ENCODE assay signal across 23 cellular contexts in genomic region chr2:140585016-140585415, GRCh38.
DNase-seq lines count a peak whose midpoint lies in the region; ATAC-seq and FAIRE-seq lines count a peak whose summit lies in the region.
"Had no signal": no experiment of that assay in that cellular context is flagged by ENCODE, and none has a peak within 500 bp of the region (broad histone marks: within the 10 kb centered on the region; RNA-seq: fewer than 3 reads in every experiment).

No MANE protein-coding gene starts in this region.

- H3K9me3 Mint-ChIP-seq in stimulated activated memory B cell treated with anti-CD40 and anti-IgM and Interleukin-4, amounts not matched to agents 10 μg/mL and 1 μg/mL and 100 μg/mL, for 72 hours = no peaks in the 10 kb centered on the region
- no peaks in the 10 kb centered on the region for H3K9me3 Mint-ChIP-seq in activated naive CD8-positive, alpha-beta T cell treated with anti-CD3 and anti-CD28 coated beads for 36 hours
- H3K9me3 Mint-ChIP-seq: CD14-positive monocyte had no signal

- ATAC-seq in stimulated activated memory B cell treated with anti-CD40 and anti-IgM and Interleukin-4, amounts not matched to agents 10 μg/mL and 1 μg/mL and 100 μg/mL, for 72 hours = no peak

- H3K27me3 Mint-ChIP-seq in stimulated activated memory B cell treated with anti-CD40 and anti-IgM and Interleukin-4, amounts not matched to agents 10 μg/mL and 1 μg/mL and 100 μg/mL, for 72 hours = no peaks in the 10 kb centered on the region
- H3K27me3 Mint-ChIP-seq in activated naive CD8-positive, alpha-beta T cell treated with anti-CD3 and anti-CD28 coated beads for 36 hours = no peaks in the 10 kb centered on the region
- H3K27me3 Mint-ChIP-seq: CD4-positive, alpha-beta memory T cell; CD4-positive, CD25-positive, alpha-beta regulatory T cell; CD8-positive, alpha-beta memory T cell had no signal

- FAIRE-seq in A204.1 (lab: Jason Lieb, UNC) = peak; percentile 3
- FAIRE-seq: G401.6, GM12891, GM19239 had no signal

- DNase-seq in HCEC 1CT = peak; percentile 62
- peak; percentile 28 for DNase-seq in iris pigment epithelial cell (ENCODE audit: low read depth)
- DNase-seq in activated naive CD8-positive, alpha-beta T cell treated with anti-CD3 and anti-CD28 coated beads for 36 hours = no peak
- DNase-seq: ACHN; BE2C; C1 segment of cervical spinal cord; CD4-positive, alpha-beta memory T cell; CD4-positive, CD25-positive, alpha-beta regulatory T cell; CD8-positive, alpha-beta memory T cell; COR-L47; DMS 273 treated with DMSO at 0.1 percent for 48 hours; DMS153; DMS53; DMS79; DND-41; EL; GF-D8 had no signal

- no peaks in the 10 kb centered on the region for H3K4me1 Mint-ChIP-seq in stimulated activated memory B cell treated with anti-CD40 and anti-IgM and Interleukin-4, amounts not matched to agents 10 μg/mL and 1 μg/mL and 100 μg/mL, for 72 hours
- H3K4me1 Mint-ChIP-seq in activated naive CD8-positive, alpha-beta T cell treated with anti-CD3 and anti-CD28 coated beads for 36 hours = no peaks in the 10 kb centered on the region
- H3K4me1 Mint-ChIP-seq: CD14-positive monocyte; CD4-positive, alpha-beta memory T cell; CD4-positive, CD25-positive, alpha-beta regulatory T cell; CD8-positive, alpha-beta memory T cell had no signal

- H3K36me3 Mint-ChIP-seq in stimulated activated memory B cell treated with anti-CD40 and anti-IgM and Interleukin-4, amounts not matched to agents 10 μg/mL and 1 μg/mL and 100 μg/mL, for 72 hours = no peaks in the 10 kb centered on the region
- no peaks in the 10 kb centered on the region for H3K36me3 Mint-ChIP-seq in activated naive CD8-positive, alpha-beta T cell treated with anti-CD3 and anti-CD28 coated beads for 36 hours
- H3K36me3 Mint-ChIP-seq: CD14-positive monocyte; CD4-positive, alpha-beta memory T cell; CD4-positive, CD25-positive, alpha-beta regulatory T cell; CD8-positive, alpha-beta memory T cell had no signal

- no peak overlapping the region for H3K4me3 Mint-ChIP-seq in stimulated activated memory B cell treated with anti-CD40 and anti-IgM and Interleukin-4, amounts not matched to agents 10 μg/mL and 1 μg/mL and 100 μg/mL, for 72 hours
- H3K4me3 Mint-ChIP-seq in activated naive CD8-positive, alpha-beta T cell treated with anti-CD3 and anti-CD28 coated beads for 36 hours = no peak overlapping the region
- H3K4me3 Mint-ChIP-seq: CD14-positive monocyte; CD4-positive, alpha-beta memory T cell; CD4-positive, CD25-positive, alpha-beta regulatory T cell; CD8-positive, alpha-beta memory T cell had no signal

- no peak overlapping the region for H3K27ac Mint-ChIP-seq in stimulated activated memory B cell treated with anti-CD40 and anti-IgM and Interleukin-4, amounts not matched to agents 10 μg/mL and 1 μg/mL and 100 μg/mL, for 72 hours
- H3K27ac Mint-ChIP-seq in activated naive CD8-positive, alpha-beta T cell treated with anti-CD3 and anti-CD28 coated beads for 36 hours = no peak overlapping the region
- H3K27ac Mint-ChIP-seq: CD14-positive monocyte; CD4-positive, alpha-beta memory T cell; CD4-positive, CD25-positive, alpha-beta regulatory T cell; CD8-positive, alpha-beta memory T cell had no signal
